In genomic region chr14:104292084-104292970, GRCh38 we compare ENCODE assay signal across 20 cellular contexts.
DNase-seq lines count a peak whose midpoint lies in the region; ATAC-seq and TF ChIP-seq lines count a peak whose summit lies in the region.
"Had no signal": no experiment of that assay in that cellular context is flagged by ENCODE, and none has a peak within 500 bp of the region (broad histone marks: within the 10 kb centered on the region; RNA-seq: fewer than 3 reads in every experiment).

No MANE protein-coding gene starts in this region.

- H3F3A ChIP-seq in neural progenitor cell (ENCODE audit: low read depth), result peaks cover 16% of the 10 kb centered on the region

- H3K9me3 ChIP-seq in RWPE2 (ENCODE audit: severe bottlenecking), result no peaks in the 10 kb centered on the region
- H3K9me3 ChIP-seq in left ventricle myocardium inferior (replicated peaks), result no peaks in the 10 kb centered on the region
- no peaks in the 10 kb centered on the region for H3K9me3 ChIP-seq in neural progenitor cell (ENCODE audit: low read depth)
- H3K9me3 ChIP-seq: pancreas had no signal

- H3K36me3 ChIP-seq in RWPE2 (ENCODE audit: low read depth) (no peaks in the 10 kb centered on the region), left ventricle myocardium inferior (no peaks in the 10 kb centered on the region), neural progenitor cell (no peaks in the 10 kb centered on the region)
- H3K36me3 ChIP-seq: pancreas had no signal

- H3K27me3 ChIP-seq in RWPE2 (ENCODE audit: insufficient read depth, poor library complexity, severe bottlenecking) (peaks cover 10% of the 10 kb centered on the region), left ventricle myocardium inferior (ENCODE audit: low read depth) (peaks cover 61% of the 10 kb centered on the region), neural progenitor cell (no peaks in the 10 kb centered on the region), foreskin keratinocyte (no peaks in the 10 kb centered on the region)
- H3K27me3 ChIP-seq: pancreas had no signal

- intact Hi-C loops in left ventricle myocardium inferior (cut with micrococcal nuclease), result no loop called here

- H3K27ac Mint-ChIP-seq in neural progenitor cell, result no peak overlapping the region
- H3K27ac Mint-ChIP-seq: activated CD4-positive, alpha-beta memory T cell treated with anti-CD3 and anti-CD28 coated beads, Interleukin-2, amount 10 ng/mL, durations not matched to agents 7 days and 5 days; activated naive CD8-positive, alpha-beta T cell treated with anti-CD3 and anti-CD28 coated beads for 36 hours; activated T-cell treated with anti-CD3 and anti-CD28 coated beads, Interleukin-2, amount 50 U/mL, for 24 hours; naive B cell had no signal

- H3K36me3 Mint-ChIP-seq in neural progenitor cell, result no peaks in the 10 kb centered on the region
- H3K36me3 Mint-ChIP-seq: activated naive CD8-positive, alpha-beta T cell treated with anti-CD3 and anti-CD28 coated beads for 36 hours; naive B cell had no signal

- H3K4me3 ChIP-seq in RWPE2 (ENCODE audit: severe bottlenecking) (no peak overlapping the region), left ventricle myocardium inferior (no peak overlapping the region), neural progenitor cell (no peak overlapping the region)
- H3K4me3 ChIP-seq: dorsolateral prefrontal cortex, lung had no signal

- H3K4me1 Mint-ChIP-seq in neural progenitor cell, result peaks cover 57% of the 10 kb centered on the region
- H3K4me1 Mint-ChIP-seq: activated CD4-positive, alpha-beta memory T cell treated with anti-CD3 and anti-CD28 coated beads, Interleukin-2, amount 10 ng/mL, durations not matched to agents 7 days and 5 days; activated naive CD8-positive, alpha-beta T cell treated with anti-CD3 and anti-CD28 coated beads for 36 hours had no signal

- H3K4me3 Mint-ChIP-seq in neural progenitor cell, result no peak overlapping the region
- H3K4me3 Mint-ChIP-seq: activated CD4-positive, alpha-beta memory T cell treated with anti-CD3 and anti-CD28 coated beads, Interleukin-2, amount 10 ng/mL, durations not matched to agents 7 days and 5 days; activated naive CD8-positive, alpha-beta T cell treated with anti-CD3 and anti-CD28 coated beads for 36 hours; activated T-cell treated with anti-CD3 and anti-CD28 coated beads, Interleukin-2, amount 50 U/mL, for 24 hours had no signal

- no peak overlapping the region for H2AFZ ChIP-seq in neural progenitor cell (replicated peaks)

- H3K9ac ChIP-seq in neural progenitor cell, result no peak overlapping the region

- TF ChIP-seq CTCF in RWPE2 (IDR thresholded peaks at IDR 0.05; ENCODE audit: poor library complexity, severe bottlenecking) (no peak), left ventricle myocardium inferior (IDR thresholded peaks at IDR 0.05; ENCODE audit: borderline replicate concordance) (no peak), neural progenitor cell (IDR thresholded peaks at IDR 0.05) (no peak), foreskin keratinocyte (conservative IDR thresholded peaks at IDR 0.05) (no peak)

- no peaks in the 10 kb centered on the region for H4K20me1 ChIP-seq in neural progenitor cell (ENCODE audit: low read depth)

- H3K4me2 ChIP-seq in neural progenitor cell, result peak overlapping the region; percentile 57

- peaks cover 5% of the 10 kb centered on the region for H3K9me3 Mint-ChIP-seq in neural progenitor cell
- H3K9me3 Mint-ChIP-seq: activated naive CD8-positive, alpha-beta T cell treated with anti-CD3 and anti-CD28 coated beads for 36 hours; activated T-cell treated with anti-CD3 and anti-CD28 coated beads, Interleukin-2, amount 50 U/mL, for 24 hours had no signal

- ATAC-seq in RWPE2 (ENCODE audit: low read depth), result no peak
- ATAC-seq in foreskin keratinocyte, result no peak
- no peak for ATAC-seq in GM19351 (IDR thresholded peaks at IDR 0.05; ENCODE audit: unreplicated experiment)

- H3K27ac ChIP-seq in RWPE2 (ENCODE audit: poor library complexity, severe bottlenecking) (no peak overlapping the region), left ventricle myocardium inferior (replicated peaks) (no peak overlapping the region), neural progenitor cell (no peak overlapping the region), foreskin keratinocyte (no peak overlapping the region)
- H3K27ac ChIP-seq: 22Rv1, dorsolateral prefrontal cortex, pancreas had no signal

- peaks cover 32% of the 10 kb centered on the region for H3K27me3 Mint-ChIP-seq in neural progenitor cell (ENCODE audit: insufficient read depth, low read depth)
- H3K27me3 Mint-ChIP-seq: activated CD4-positive, alpha-beta memory T cell treated with anti-CD3 and anti-CD28 coated beads, Interleukin-2, amount 10 ng/mL, durations not matched to agents 7 days and 5 days had no signal

- H3K4me1 ChIP-seq in RWPE2 (ENCODE audit: insufficient read depth, poor library complexity, severe bottlenecking), result no peaks in the 10 kb centered on the region
- no peaks in the 10 kb centered on the region for H3K4me1 ChIP-seq in left ventricle myocardium inferior
- peaks cover 16% of the 10 kb centered on the region for H3K4me1 ChIP-seq in neural progenitor cell
- no peaks in the 10 kb centered on the region for H3K4me1 ChIP-seq in foreskin keratinocyte

- no peaks in the 10 kb centered on the region for H3K79me2 ChIP-seq in neural progenitor cell (ENCODE audit: low read depth)

- DNase-seq in NCI-H1092 treated with DMSO at 0.1 percent for 48 hours (lab: John Stamatoyannopoulos, UW) (peak; percentile 49), NCI-H1092 (lab: John Stamatoyannopoulos, UW) (no peak), RWPE2 (ENCODE audit: low spot score) (peak; percentile 51), left ventricle myocardium inferior (peak; percentile 9), neural progenitor cell (ENCODE audit: low spot score) (no peak), NOMO-1 treated with dmso at 0.1 percent for 144 hours (lab: John Stamatoyannopoulos, UW; ENCODE audit: unreplicated experiment) (no peak), foreskin keratinocyte (no peak)
- DNase-seq: activated CD4-positive, alpha-beta memory T cell treated with anti-CD3 and anti-CD28 coated beads, Interleukin-2, amount 10 ng/mL, durations not matched to agents 7 days and 5 days; activated naive CD8-positive, alpha-beta T cell treated with anti-CD3 and anti-CD28 coated beads for 36 hours; activated T-cell treated with anti-CD3 and anti-CD28 coated beads, Interleukin-2, amount 50 U/mL, for 24 hours; foreskin melanocyte; GOT3; naive B cell; OCI-M1; stimulated activated CD4-positive, alpha-beta T cell treated with anti-CD3 and anti-CD28 coated beads, Interleukin-4, amount 100 ng/mL, for 24 hours had no signal

Comparison
In these comparisons a context has a peak if more than half of its experiments do, and no peak if none do; other contexts are left out.
1. DNase-seq: peak in NCI-H1092 treated with DMSO at 0.1 percent for 48 hours (single experiment), RWPE2 (single experiment) and left ventricle myocardium inferior (single experiment); none in NCI-H1092 (single experiment), neural progenitor cell (single experiment), NOMO-1 treated with dmso at 0.1 percent for 144 hours (single experiment) and foreskin keratinocyte (0 of 2).